8 cellular contexts compared by ENCODE assay signal in the genomic region with DNA sequence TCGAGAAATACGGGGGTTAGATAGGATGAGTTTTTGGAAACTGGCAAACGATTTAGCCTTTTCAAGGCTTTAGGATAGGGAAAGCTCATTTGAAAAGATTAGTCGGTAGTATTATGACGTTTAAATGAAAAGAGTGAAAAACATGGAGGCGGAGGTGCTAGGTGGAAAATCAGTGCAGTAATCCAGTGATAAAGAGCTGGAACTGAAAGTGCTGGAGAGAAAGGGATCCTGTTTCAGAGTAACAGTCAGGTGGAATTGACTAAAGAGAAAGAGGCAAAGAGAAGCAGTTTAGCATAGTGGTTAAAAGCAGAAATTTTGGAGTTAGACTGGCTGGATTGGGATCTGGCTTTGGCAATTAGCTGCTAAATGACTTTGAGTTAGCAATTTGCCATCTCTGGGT. TPM values are rescaled to one million over a fixed set of nuclear protein-coding genes. Genes with fewer than 3 reads are reported as not detected.
DNase-seq lines count a peak whose midpoint lies in the region; ATAC-seq and TF ChIP-seq lines count a peak whose summit lies in the region.

No MANE protein-coding gene starts in this region.

- H3K27me3 ChIP-seq in BE2C = no peaks in the 10 kb centered on the region
- H3K27me3 ChIP-seq in HUES48 (ENCODE audit: control insufficient read depth, insufficient read depth, low read length) = no peaks in the 10 kb centered on the region

- peak overlapping the region; percentile 89 for H3K4me3 Mint-ChIP-seq in MCF 10A (ENCODE audit: unreplicated experiment)

- H3K36me3 Mint-ChIP-seq in MCF 10A (ENCODE audit: insufficient read depth, unreplicated experiment) = peaks cover 25% of the 10 kb centered on the region

- H3K4me1 Mint-ChIP-seq in MCF 10A (ENCODE audit: insufficient read depth, unreplicated experiment) = peaks cover 30% of the 10 kb centered on the region

- H3K4me3 ChIP-seq in BE2C (ENCODE audit: low read depth, low read length) = peak overlapping the region; percentile 99
- H3K4me3 ChIP-seq in HUES48 (ENCODE audit: low read depth, low read length) = peak overlapping the region; percentile 98
- peak overlapping the region; percentile 93 for H3K4me3 ChIP-seq in mesodermal cell (ENCODE audit: extremely low read depth, insufficient read depth, low read length, poor library complexity, severe bottlenecking)

- H3K27me3 Mint-ChIP-seq in MCF 10A (ENCODE audit: insufficient read depth, unreplicated experiment) = no peaks in the 10 kb centered on the region

- peak overlapping the region; percentile 76; the same call in 1 of the 2 replicates for H3K9ac ChIP-seq in HUES48 (ENCODE audit: low read depth, low read length)

- H3K4me1 ChIP-seq in BE2C = no peaks in the 10 kb centered on the region
- H3K4me1 ChIP-seq in HUES48 (ENCODE audit: control insufficient read depth, insufficient read depth, low read length) = peaks cover 21% of the 10 kb centered on the region
- H3K4me1 ChIP-seq in mesodermal cell (ENCODE audit: control insufficient read depth, insufficient read depth, low read length, poor library complexity, severe bottlenecking) = peaks cover 7% of the 10 kb centered on the region

- H3K27ac Mint-ChIP-seq in MCF 10A (ENCODE audit: low read depth, unreplicated experiment) = peak overlapping the region; percentile 78

- H3K27ac ChIP-seq in HUES48 (ENCODE audit: low read depth, low read length) (no peak overlapping the region), mesodermal cell (ENCODE audit: low read depth, low read length, severe bottlenecking) (no peak overlapping the region)

- intact Hi-C loops in MCF 10A (cut with micrococcal nuclease) = no loop called here

- BruUV-seq in MCF 10A (replicated peaks; lab: Mats Ljungman, UMichigan) = no TSS peak

- no peak for DNase-seq in BE2C
- DNase-seq in MCF 10A (ENCODE audit: unreplicated experiment) = peak; percentile 9
- DNase-seq in nucleus accumbens (lab: John Stamatoyannopoulos, UW) = no peak
- DNase-seq in HuH-7 (ENCODE audit: low spot score) = no peak

- no peaks in the 10 kb centered on the region for H3K9me3 ChIP-seq in BE2C
- no peaks in the 10 kb centered on the region for H3K9me3 ChIP-seq in HUES48 (ENCODE audit: control insufficient read depth, insufficient read depth, low read length)
- no peaks in the 10 kb centered on the region for H3K9me3 ChIP-seq in mesodermal cell (ENCODE audit: control insufficient read depth, low read length)

- POLR2A ChIA-PET in MCF 10A (lab: Yijun Ruan, JAX) = interaction anchor here (0.6 to 3.3 kb wide), 8 partner anchors 10 to 245 kb away, joined by 3 to 28 read pairs (median 8); no protein-coding TSS in a partner anchor

- H3K9me3 Mint-ChIP-seq in MCF 10A (ENCODE audit: unreplicated experiment) = no peaks in the 10 kb centered on the region

- 6 to 10% methylated on average over 6 of the region's 6 CpGs for WGBS in mesodermal cell (ENCODE audit: insufficient coverage in 2 of 2), 2 experiments

- H3K36me3 ChIP-seq in BE2C = peaks cover 24% of the 10 kb centered on the region
- peaks cover 24% of the 10 kb centered on the region for H3K36me3 ChIP-seq in HUES48 (ENCODE audit: control insufficient read depth, insufficient read depth, low read length)
- H3K36me3 ChIP-seq in mesodermal cell (ENCODE audit: control insufficient read depth, insufficient read depth, low read length) = peaks cover 21% of the 10 kb centered on the region

- CTCF ChIA-PET in MCF 10A (lab: Yijun Ruan, JAX) = interaction anchor here (1.1 kb wide), 1 partner anchor 396 kb away, joined by 3 read pairs; no protein-coding TSS in a partner anchor

- ATAC-seq in HG03159 (IDR thresholded peaks at IDR 0.05; ENCODE audit: unreplicated experiment) = no peak
- ATAC-seq in HG02852 (IDR thresholded peaks at IDR 0.05; ENCODE audit: unreplicated experiment) = no peak

- TF ChIP-seq CTCF in BE2C (IDR thresholded peaks at IDR 0.05; ENCODE audit: low read depth, low read length) (no peak), MCF 10A (IDR thresholded peaks at IDR 0.05; ENCODE audit: unreplicated experiment) (no peak)

RNA-seq across cellular contexts. Expression of a gene that starts 0.9 kb away (rescaled TPM):
- polyA plus RNA-seq in BE2C (2012; ENCODE audit: insufficient read depth, insufficient read length, low read depth) = 53.8 TPM
- total RNA-seq in MCF 10A (2022) = 57.3 and 74.1 TPM in 2 replicates
- polyA plus RNA-seq in mesodermal cell (2013, experiment 1 of 2) = 17.4 TPM
- 15.1 TPM for polyA plus RNA-seq in mesodermal cell (2013, experiment 2 of 2)

RNA-seq across cellular contexts. Expression of a gene that starts 1.1 kb away (rescaled TPM):
- 7.6 TPM for polyA plus RNA-seq in BE2C (2012; ENCODE audit: insufficient read depth, insufficient read length, low read depth)
- total RNA-seq in MCF 10A (2022) = 27.3 and 29.7 TPM in 2 replicates
- 22.2 TPM for polyA plus RNA-seq in mesodermal cell (2013, experiment 1 of 2)
- polyA plus RNA-seq in mesodermal cell (2013, experiment 2 of 2) = 18.8 TPM
